ENCODE assay signal across 21 cellular contexts in the genomic region with DNA sequence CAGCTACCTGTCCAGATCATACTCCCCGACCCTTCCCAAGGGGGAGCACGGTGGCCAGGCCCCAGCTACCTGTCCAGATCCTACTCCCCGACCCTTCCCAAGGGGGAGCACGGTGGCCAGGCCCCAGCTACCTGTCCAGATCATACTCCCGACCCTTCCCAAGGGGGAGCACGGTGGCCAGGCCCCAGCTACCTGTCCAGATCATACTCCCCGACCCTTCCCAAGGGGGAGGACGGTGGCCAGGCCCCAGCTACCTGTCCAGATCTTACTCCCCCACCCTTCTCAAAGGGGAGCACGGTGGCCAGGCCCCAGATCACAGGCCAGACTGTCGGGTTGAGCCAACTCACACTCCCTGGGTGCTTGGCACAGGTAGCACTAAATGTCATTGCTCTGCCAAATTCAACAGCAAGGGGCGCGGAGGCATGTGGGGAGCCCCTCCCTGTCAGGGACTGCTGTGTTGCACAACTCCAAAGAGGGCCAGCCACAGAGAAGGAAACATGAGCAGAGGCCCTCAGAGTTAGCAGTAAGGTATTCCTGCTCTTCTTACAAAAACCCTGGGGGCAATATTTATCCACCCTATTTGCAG.
DNase-seq lines count a peak whose midpoint lies in the region; ATAC-seq, FAIRE-seq and TF ChIP-seq lines count a peak whose summit lies in the region.
"Had no signal": no experiment of that assay in that cellular context is flagged by ENCODE, and none has a peak within 500 bp of the region (broad histone marks: within the 10 kb centered on the region; RNA-seq: fewer than 3 reads in every experiment).

No MANE protein-coding gene starts in this region.

- no peak for ATAC-seq in natural killer cell treated with Interleukin-12 subunit alpha and Interleukin-12 subunit beta and Interleukin-15 and Interleukin-18, amount 100 ng/mL, for 72 hours
- ATAC-seq in natural killer cell (no peak), HG03097 (IDR thresholded peaks at IDR 0.05; ENCODE audit: low FRiP score, unreplicated experiment) (no peak)
- ATAC-seq: foreskin keratinocyte had no signal

- no peak for TF ChIP-seq RAD21 in neural cell (conservative IDR thresholded peaks at IDR 0.05)

- TF ChIP-seq POLR2A in H54 (IDR thresholded peaks at IDR 0.05; ENCODE audit: low read depth, low read length): no peak

- no peaks in the 10 kb centered on the region for H3F3A ChIP-seq in neural cell (ENCODE audit: insufficient read depth, low read length, poor library complexity, severe bottlenecking)

- H3K27ac ChIP-seq in neural cell (ENCODE audit: low read length): peak overlapping the region; percentile 94
- no peak overlapping the region for H3K27ac ChIP-seq in caudate nucleus (ENCODE audit: low read depth, low read length)
- H3K27ac ChIP-seq: foreskin keratinocyte, parathyroid adenoma, Peyer's patch had no signal

- no peak overlapping the region for H3K27ac Mint-ChIP-seq in natural killer cell treated with Interleukin-12 subunit alpha and Interleukin-12 subunit beta and Interleukin-15 and Interleukin-18, amount 100 ng/mL, for 72 hours
- no peak overlapping the region for H3K27ac Mint-ChIP-seq in natural killer cell
- peak overlapping the region in 3 of 5 experiments; percentile 95 to 98 (median 96) for H3K27ac Mint-ChIP-seq in brain
- H3K27ac Mint-ChIP-seq: activated CD4-positive, alpha-beta T cell treated with anti-CD3 and anti-CD28 coated beads, Interleukin-2, amount 10 ng/mL, durations not matched to agents 24 days and 14 days; memory B cell had no signal

- no peaks in the 10 kb centered on the region for H3K27me3 Mint-ChIP-seq in natural killer cell treated with Interleukin-12 subunit alpha and Interleukin-12 subunit beta and Interleukin-15 and Interleukin-18, amount 100 ng/mL, for 72 hours
- H3K27me3 Mint-ChIP-seq in natural killer cell (ENCODE audit: low read depth in 2 of 2): no peaks in the 10 kb centered on the region
- no peaks in the 10 kb centered on the region for H3K27me3 Mint-ChIP-seq in brain
- H3K27me3 Mint-ChIP-seq: activated CD4-positive, alpha-beta T cell treated with anti-CD3 and anti-CD28 coated beads, Interleukin-2, amount 10 ng/mL, durations not matched to agents 24 days and 14 days; central memory CD8-positive, alpha-beta T cell had no signal

- no peaks in the 10 kb centered on the region for H3K9me3 ChIP-seq in neural cell (ENCODE audit: low read length)
- H3K9me3 ChIP-seq: Peyer's patch had no signal

- H3K9me2 ChIP-seq in neural cell (ENCODE audit: insufficient read depth, low read length): no peaks in the 10 kb centered on the region

- no peak overlapping the region for H3K4me3 Mint-ChIP-seq in natural killer cell treated with Interleukin-12 subunit alpha and Interleukin-12 subunit beta and Interleukin-15 and Interleukin-18, amount 100 ng/mL, for 72 hours
- H3K4me3 Mint-ChIP-seq in natural killer cell (no peak overlapping the region), brain (peak overlapping the region in 2 of 5 experiments; percentile 25 to 48)
- H3K4me3 Mint-ChIP-seq: activated CD4-positive, alpha-beta T cell treated with anti-CD3 and anti-CD28 coated beads, Interleukin-2, amount 10 ng/mL, durations not matched to agents 24 days and 14 days; CD14-positive monocyte; central memory CD8-positive, alpha-beta T cell; memory B cell had no signal

- H3K9ac ChIP-seq in neural cell (ENCODE audit: low read length): peak overlapping the region; percentile 66
- H3K9ac ChIP-seq: parathyroid adenoma had no signal

- H3K4me1 Mint-ChIP-seq in natural killer cell treated with Interleukin-12 subunit alpha and Interleukin-12 subunit beta and Interleukin-15 and Interleukin-18, amount 100 ng/mL, for 72 hours (ENCODE audit: low read depth in 2 of 2): no peaks in the 10 kb centered on the region
- peaks cover 0 to 3% of the 10 kb centered on the region in 2 donors for H3K4me1 Mint-ChIP-seq in natural killer cell
- peaks cover 8% of the 10 kb centered on the region for H3K4me1 Mint-ChIP-seq in brain
- H3K4me1 Mint-ChIP-seq: activated CD4-positive, alpha-beta T cell treated with anti-CD3 and anti-CD28 coated beads, Interleukin-2, amount 10 ng/mL, durations not matched to agents 24 days and 14 days; CD14-positive monocyte; central memory CD8-positive, alpha-beta T cell; memory B cell had no signal

- no peak for TF ChIP-seq EP300 in neural cell (conservative IDR thresholded peaks at IDR 0.05; ENCODE audit: poor library complexity, severe bottlenecking)

- H3K36me3 Mint-ChIP-seq in natural killer cell treated with Interleukin-12 subunit alpha and Interleukin-12 subunit beta and Interleukin-15 and Interleukin-18, amount 100 ng/mL, for 72 hours: no peaks in the 10 kb centered on the region
- no peaks in the 10 kb centered on the region for H3K36me3 Mint-ChIP-seq in natural killer cell
- H3K36me3 Mint-ChIP-seq in brain: no peaks in the 10 kb centered on the region
- H3K36me3 Mint-ChIP-seq: CD14-positive monocyte, memory B cell had no signal

- no peaks in the 10 kb centered on the region for H3K36me3 ChIP-seq in neural cell (ENCODE audit: insufficient read depth, low read length)
- H3K36me3 ChIP-seq: Peyer's patch had no signal

- no peaks in the 10 kb centered on the region for H4K20me1 ChIP-seq in neural cell (ENCODE audit: insufficient read depth)

- H3K9me3 Mint-ChIP-seq in natural killer cell treated with Interleukin-12 subunit alpha and Interleukin-12 subunit beta and Interleukin-15 and Interleukin-18, amount 100 ng/mL, for 72 hours: no peaks in the 10 kb centered on the region
- H3K9me3 Mint-ChIP-seq in natural killer cell (no peaks in the 10 kb centered on the region), brain (no peaks in the 10 kb centered on the region)
- H3K9me3 Mint-ChIP-seq: activated CD4-positive, alpha-beta T cell treated with anti-CD3 and anti-CD28 coated beads, Interleukin-2, amount 10 ng/mL, durations not matched to agents 24 days and 14 days; central memory CD8-positive, alpha-beta T cell; memory B cell had no signal

- no peak overlapping the region for H3K4me2 ChIP-seq in neural cell (ENCODE audit: low read length)

- peak; percentile 38 for DNase-seq in natural killer cell treated with Interleukin-12 subunit alpha and Interleukin-12 subunit beta and Interleukin-15 and Interleukin-18, amount 100 ng/mL, for 72 hours (ENCODE audit: low spot score)
- no peak for DNase-seq in natural killer cell
- DNase-seq in H54 (ENCODE audit: insufficient read length, low spot score): no peak
- DNase-seq in caudate nucleus (lab: John Stamatoyannopoulos, UW): no peak
- DNase-seq in nucleus accumbens (lab: John Stamatoyannopoulos, UW): no peak
- DNase-seq: activated CD4-positive, alpha-beta T cell treated with anti-CD3 and anti-CD28 coated beads, Interleukin-2, amount 10 ng/mL, durations not matched to agents 24 days and 14 days; activated naive CD4-positive, alpha-beta T cell treated with anti-CD3 and anti-CD28 coated beads, Interleukin-2, amount 50 U/mL, for 16 hours; effector CD4-positive, alpha-beta T cell; erythroblast; foreskin keratinocyte; GF-D8; hippocampal formation; T-helper 2 cell had no signal

- peak overlapping the region; percentile 24 for H2AFZ ChIP-seq in neural cell (ENCODE audit: low read depth, low read length)
- H2AFZ ChIP-seq: parathyroid adenoma had no signal

- intact Hi-C loops in natural killer cell (cut with micrococcal nuclease): no loop called here

- no peak overlapping the region for H3K4me3 ChIP-seq in neural cell (ENCODE audit: low read length)
- H3K4me3 ChIP-seq: Peyer's patch had no signal

- H3K79me2 ChIP-seq in neural cell (replicated peaks; ENCODE audit: insufficient read depth, low read length): no peaks in the 10 kb centered on the region
- H3K79me2 ChIP-seq: parathyroid adenoma had no signal

- no peaks in the 10 kb centered on the region for H3K27me3 ChIP-seq in neural cell (ENCODE audit: insufficient read depth, low read depth, low read length)
- H3K27me3 ChIP-seq: foreskin keratinocyte, Peyer's patch had no signal

- no peak for TF ChIP-seq CTCF in natural killer cell (IDR thresholded peaks at IDR 0.05)
- TF ChIP-seq CTCF in brain (conservative IDR thresholded peaks at IDR 0.05): no peak
- no peak for TF ChIP-seq CTCF in neural cell (IDR thresholded peaks at IDR 0.05; ENCODE audit: poor library complexity, severe bottlenecking)

- no peak for FAIRE-seq in H54 (lab: Jason Lieb, UNC)

TF ChIP-seq in neural cell, 6 proteins besides CTCF, POLR2A, EP300 and RAD21:
- TF ChIP-seq MXI1 (conservative IDR thresholded peaks at IDR 0.05; ENCODE audit: poor library complexity, severe bottlenecking) (peak; percentile 14), TAF1 (IDR thresholded peaks at IDR 0.05; ENCODE audit: low read depth) (no peak)

Comparison
In these comparisons a context has a peak if more than half of its experiments do, and no peak if none do; other contexts are left out.
1. H3K27ac Mint-ChIP-seq: peak in brain (3 of 5); none in natural killer cell treated with Interleukin-12 subunit alpha and Interleukin-12 subunit beta and Interleukin-15 and Interleukin-18, amount 100 ng/mL, for 72 hours (0 of 2) and natural killer cell (0 of 2).